Comparison of ENCODE assay signal across 14 cellular contexts in the genomic region with DNA sequence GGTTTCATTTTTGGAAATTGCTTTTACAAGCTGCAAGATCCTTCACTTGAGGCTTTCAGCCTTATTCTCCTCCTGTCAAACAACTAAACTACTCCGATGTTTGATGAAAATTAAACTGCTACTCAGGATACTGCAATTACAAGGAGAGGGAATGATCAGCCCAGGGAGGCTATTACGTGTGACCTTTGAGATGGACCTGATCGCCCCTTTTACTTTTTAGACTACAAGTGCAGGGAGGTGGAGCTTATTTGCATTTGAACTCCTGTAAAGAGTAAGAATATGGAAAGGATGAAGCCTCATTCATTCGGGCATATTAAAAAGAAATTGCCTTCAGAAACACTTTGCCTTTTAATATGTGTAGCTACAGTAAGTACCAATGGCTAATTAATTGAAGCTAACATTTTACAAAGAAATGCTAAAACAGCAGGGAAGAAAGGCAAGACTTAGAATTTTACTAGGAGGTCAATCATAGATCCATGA.
A peak's percentile ranks its signal among the peaks of the same experiment; 100 is the strongest.
DNase-seq lines count a peak whose midpoint lies in the region; ATAC-seq and TF ChIP-seq lines count a peak whose summit lies in the region.
"Had no signal": no experiment of that assay in that cellular context is flagged by ENCODE, and none has a peak within 500 bp of the region (broad histone marks: within the 10 kb centered on the region; RNA-seq: fewer than 3 reads in every experiment).

No MANE protein-coding gene starts in this region.

- no peak overlapping the region for H4K91ac ChIP-seq in IMR-90 (ENCODE audit: insufficient read depth, low read depth, low read length)

- in situ Hi-C loops in IMR-90 (cut with MboI; ENCODE audit: low sequenced_read_pairs): no loop called here

- H2AK5ac ChIP-seq in IMR-90 (ENCODE audit: low read depth, low read length): no peak overlapping the region

- H2BK20ac ChIP-seq in IMR-90 (ENCODE audit: low read depth, low read length): no peak overlapping the region

- POLR2A ChIA-PET in IMR-90 (lab: Charles Lee; ENCODE audit: unreplicated experiment): interaction anchor here (0.6 kb wide), 1 partner anchor 18 kb away, joined by 3 read pairs; no protein-coding TSS in a partner anchor

- H3K36me3 Mint-ChIP-seq in neural crest cell (ENCODE audit: low read depth): no peaks in the 10 kb centered on the region

- no peaks in the 10 kb centered on the region for H3K27me3 ChIP-seq in IMR-90 (ENCODE audit: control insufficient read depth, insufficient read depth, low read length)
- no peaks in the 10 kb centered on the region for H3K27me3 ChIP-seq in endocrine pancreas (ENCODE audit: control insufficient read depth, insufficient read depth, low read length)
- H3K27me3 ChIP-seq: body of pancreas, upper lobe of left lung had no signal

- no peaks in the 10 kb centered on the region for H3K9me3 ChIP-seq in IMR-90 (ENCODE audit: control insufficient read depth, insufficient read depth, low read length)
- no peaks in the 10 kb centered on the region for H3K9me3 ChIP-seq in endocrine pancreas (ENCODE audit: control insufficient read depth, low read length)
- H3K9me3 ChIP-seq: body of pancreas, lower lobe of right lung, upper lobe of left lung had no signal

- H3K27ac ChIP-seq in IMR-90 (ENCODE audit: insufficient read depth, low read length): no peak overlapping the region
- H3K27ac ChIP-seq: body of pancreas, lower lobe of right lung, upper lobe of left lung had no signal

- H2AFZ ChIP-seq in IMR-90 (replicated peaks; ENCODE audit: low read length, poor library complexity): no peak overlapping the region

- H2BK15ac ChIP-seq in IMR-90 (ENCODE audit: low read depth, low read length): no peak overlapping the region

- H3K4me1 ChIP-seq in IMR-90 (ENCODE audit: control insufficient read depth, insufficient read depth, low read length) (peaks cover 5% of the 10 kb centered on the region), endocrine pancreas (ENCODE audit: control insufficient read depth, insufficient read depth, low read length) (peaks cover 11% of the 10 kb centered on the region)

- peaks cover 29% of the 10 kb centered on the region for H3K4me1 Mint-ChIP-seq in neural crest cell

- no peak overlapping the region for H2BK120ac ChIP-seq in IMR-90 (ENCODE audit: low read depth, low read length)

- H3K27me3 Mint-ChIP-seq in neural crest cell (ENCODE audit: low read depth): peaks cover 4% of the 10 kb centered on the region

- TF ChIP-seq CTCF in IMR-90 (conservative IDR thresholded peaks at IDR 0.05; ENCODE audit: low read depth, low read length): no peak
- no peak for TF ChIP-seq CTCF in neural crest cell (conservative IDR thresholded peaks at IDR 0.05)

- peak overlapping the region; percentile 35; the same call in 1 of the 2 replicates for H3K56ac ChIP-seq in IMR-90 (ENCODE audit: extremely low read depth, insufficient read depth, low read length)

- no peak overlapping the region for H3K18ac ChIP-seq in IMR-90 (ENCODE audit: low read depth, low read length)

- H3K4ac ChIP-seq in IMR-90 (ENCODE audit: low read depth, low read length): no peak overlapping the region

- CTCF ChIA-PET in IMR-90 (lab: Yijun Ruan, JAX): no interaction called here

- H3K9me3 Mint-ChIP-seq in neural crest cell: no peaks in the 10 kb centered on the region

- intact Hi-C loops in IMR-90 (cut with micrococcal nuclease): loop anchor here (2.0 to 5.0 kb wide), 2 partner anchors 77 to 360 kb away; no protein-coding TSS in a partner anchor

- H3K4me3 ChIP-seq in IMR-90 (ENCODE audit: insufficient read depth, low read depth, low read length) (no peak overlapping the region), endocrine pancreas (ENCODE audit: control insufficient read depth, insufficient read depth, low read length) (peak overlapping the region; percentile 30)
- H3K4me3 ChIP-seq: body of pancreas, upper lobe of left lung had no signal

- H4K8ac ChIP-seq in IMR-90 (ENCODE audit: low read depth in 2 of 2, low read length in 2 of 2): no peak overlapping the region

- H3K36me3 ChIP-seq in IMR-90 (ENCODE audit: control insufficient read depth, insufficient read depth, low read length): no peaks in the 10 kb centered on the region
- no peaks in the 10 kb centered on the region for H3K36me3 ChIP-seq in endocrine pancreas (ENCODE audit: control insufficient read depth, insufficient read depth, low read length)
- H3K36me3 ChIP-seq: lower lobe of right lung, upper lobe of left lung had no signal

- TF ChIP-seq POLR2A in IMR-90 (IDR thresholded peaks at IDR 0.05; ENCODE audit: low read depth, low read length): no peak

- dilution Hi-C loops in IMR-90 (cut with HindIII; ENCODE audit: low sequenced_read_pairs, unreplicated experiment): no loop called here

- H3K9ac ChIP-seq in IMR-90 (ENCODE audit: low read depth, low read length) (no peak overlapping the region), endocrine pancreas (ENCODE audit: control insufficient read depth, insufficient read depth, low read length) (no peak overlapping the region)

- no peaks in the 10 kb centered on the region for H4K20me1 ChIP-seq in IMR-90 (ENCODE audit: insufficient read depth, low read length)

- no peak overlapping the region for H3K4me2 ChIP-seq in IMR-90 (ENCODE audit: low read depth, low read length)

- no CpG with 5 or more reads among the region's 4 CpGs for WGBS in IMR-90 (ENCODE audit: extremely low coverage in 2 of 2, insufficient read length in 1 of 2), 2 experiments

- no TSS peak for BruUV-seq in IMR-90 (replicated peaks; lab: Mats Ljungman, UMichigan)

- H3K79me1 ChIP-seq in IMR-90 (ENCODE audit: low read depth in 1 of 2, low read length in 2 of 2): peaks cover 0 to 13% of the 10 kb centered on the region in 2 experiments; a peak in 2 of 4 replicates

- H3K27ac Mint-ChIP-seq in neural crest cell (ENCODE audit: unreplicated experiment): no peak overlapping the region

- H3K23ac ChIP-seq in IMR-90 (ENCODE audit: low read depth, low read length): no peak overlapping the region

- peak overlapping the region; percentile 85 for H3K4me3 Mint-ChIP-seq in neural crest cell

- H3K14ac ChIP-seq in IMR-90 (replicated peaks; ENCODE audit: low read depth, low read length): no peak overlapping the region

- no peak for TF ChIP-seq RAD21 in IMR-90 (IDR thresholded peaks at IDR 0.05; ENCODE audit: low read length)

- no peak overlapping the region for H4K5ac ChIP-seq in IMR-90 (ENCODE audit: low read depth, low read length)

- no peak for ATAC-seq in IMR-90 (ENCODE audit: low read depth)
- ATAC-seq in activated CD4-positive, CD25-positive, alpha-beta regulatory T cell treated with anti-CD3 and anti-CD28 coated beads, Interleukin-2, amount 50 U/mL, for 24 hours: no peak
- ATAC-seq in HG03175 (IDR thresholded peaks at IDR 0.05; ENCODE audit: unreplicated experiment): no peak
- ATAC-seq: body of pancreas, lower lobe of right lung had no signal

- no peak overlapping the region for H2BK5ac ChIP-seq in IMR-90 (ENCODE audit: low read depth, low read length, poor library complexity, severe bottlenecking)

- no peaks in the 10 kb centered on the region for H3K9me1 ChIP-seq in IMR-90 (ENCODE audit: insufficient read depth, low read length)

- no peak overlapping the region for H2AK9ac ChIP-seq in IMR-90 (replicated peaks; ENCODE audit: low read depth, low read length, poor library complexity)

- DNase-seq in NCI-H526 (lab: John Stamatoyannopoulos, UW) (peak; percentile 35 to 40), NCI-H526 treated with DMSO at 0.1 percent for 48 hours (lab: John Stamatoyannopoulos, UW) (no peak), IMR-90 (no peak), neural crest cell (ENCODE audit: low read depth, low spot score) (no peak)
- DNase-seq in activated CD4-positive, CD25-positive, alpha-beta regulatory T cell treated with anti-CD3 and anti-CD28 coated beads, Interleukin-2, amount 50 U/mL, for 72 hours: no peak
- DNase-seq: 8988T; activated effector memory CD4-positive, alpha-beta T cell treated with Interleukin-2 at 50 U/mL for 16 hours; body of pancreas; KBM-7; lower lobe of right lung; upper lobe of left lung had no signal

TF ChIP-seq in IMR-90, 13 proteins besides CTCF, POLR2A, EP300 and RAD21:
- TF ChIP-seq FOS (IDR thresholded peaks at IDR 0.05; ENCODE audit: low read depth, low read length) (no peak), RFX5 (IDR thresholded peaks at IDR 0.05; ENCODE audit: low read depth, low read length) (no peak), BHLHE40 (IDR thresholded peaks at IDR 0.05; ENCODE audit: low read depth, low read length) (no peak), MAZ (IDR thresholded peaks at IDR 0.05; ENCODE audit: borderline replicate concordance, low read depth, low read length) (no peak), NFE2L2 (IDR thresholded peaks at IDR 0.05; ENCODE audit: low read depth, low read length) (no peak), CHD1 (IDR thresholded peaks at IDR 0.05; ENCODE audit: low read depth, low read length) (no peak), MAFK (IDR thresholded peaks at IDR 0.05; ENCODE audit: low read depth, low read length) (no peak), RCOR1 (IDR thresholded peaks at IDR 0.05; ENCODE audit: insufficient replicate concordance, low read length) (no peak), MXI1 (IDR thresholded peaks at IDR 0.05; ENCODE audit: borderline replicate concordance, low read depth, low read length) (no peak), SMC3 (IDR thresholded peaks at IDR 0.05; ENCODE audit: low read depth, low read length) (no peak), CEBPB (IDR thresholded peaks at IDR 0.05; ENCODE audit: low read depth, low read length) (no peak)
- TF ChIP-seq, protein P1, sequence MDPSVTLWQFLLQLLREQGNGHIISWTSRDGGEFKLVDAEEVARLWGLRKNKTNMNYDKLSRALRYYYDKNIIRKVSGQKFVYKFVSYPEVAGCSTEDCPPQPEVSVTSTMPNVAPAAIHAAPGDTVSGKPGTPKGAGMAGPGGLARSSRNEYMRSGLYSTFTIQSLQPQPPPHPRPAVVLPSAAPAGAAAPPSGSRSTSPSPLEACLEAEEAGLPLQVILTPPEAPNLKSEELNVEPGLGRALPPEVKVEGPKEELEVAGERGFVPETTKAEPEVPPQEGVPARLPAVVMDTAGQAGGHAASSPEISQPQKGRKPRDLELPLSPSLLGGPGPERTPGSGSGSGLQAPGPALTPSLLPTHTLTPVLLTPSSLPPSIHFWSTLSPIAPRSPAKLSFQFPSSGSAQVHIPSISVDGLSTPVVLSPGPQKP (IDR thresholded peaks at IDR 0.05; ENCODE audit: borderline replicate concordance, low read depth, low read length): no peak
- TF ChIP-seq, protein P2, sequence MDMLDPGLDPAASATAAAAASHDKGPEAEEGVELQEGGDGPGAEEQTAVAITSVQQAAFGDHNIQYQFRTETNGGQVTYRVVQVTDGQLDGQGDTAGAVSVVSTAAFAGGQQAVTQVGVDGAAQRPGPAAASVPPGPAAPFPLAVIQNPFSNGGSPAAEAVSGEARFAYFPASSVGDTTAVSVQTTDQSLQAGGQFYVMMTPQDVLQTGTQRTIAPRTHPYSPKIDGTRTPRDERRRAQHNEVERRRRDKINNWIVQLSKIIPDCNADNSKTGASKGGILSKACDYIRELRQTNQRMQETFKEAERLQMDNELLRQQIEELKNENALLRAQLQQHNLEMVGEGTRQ (IDR thresholded peaks at IDR 0.05; ENCODE audit: low read depth, low read length): no peak

Comparison
In these comparisons a context has a peak if more than half of its experiments do, and no peak if none do; other contexts are left out.
1. DNase-seq: peak in NCI-H526 (2 of 2); none in NCI-H526 treated with DMSO at 0.1 percent for 48 hours (single experiment), IMR-90 (single experiment), neural crest cell (single experiment) and activated CD4-positive, CD25-positive, alpha-beta regulatory T cell treated with anti-CD3 and anti-CD28 coated beads, Interleukin-2, amount 50 U/mL, for 72 hours (single experiment).